In the genomic region with DNA sequence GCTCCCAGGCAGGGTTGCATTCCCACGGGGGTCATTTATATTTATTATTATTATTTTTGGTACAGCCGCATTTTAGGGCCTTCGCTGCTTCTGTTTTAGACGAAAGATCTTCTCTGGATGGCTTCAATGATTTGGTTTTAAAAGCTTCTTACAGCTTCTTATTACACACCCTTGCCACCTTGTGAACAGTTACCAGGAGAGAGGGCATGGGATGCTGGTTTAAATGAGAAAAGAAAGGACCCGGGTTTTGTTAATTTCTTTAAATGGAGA, we compare ENCODE assay signal across 10 cellular contexts. TPM values are rescaled to one million over a fixed set of nuclear protein-coding genes. Genes with fewer than 3 reads are reported as not detected.
DNase-seq lines count a peak whose midpoint lies in the region; ATAC-seq and TF ChIP-seq lines count a peak whose summit lies in the region.
"Had no signal": no experiment of that assay in that cellular context is flagged by ENCODE, and none has a peak within 500 bp of the region (broad histone marks: within the 10 kb centered on the region; RNA-seq: fewer than 3 reads in every experiment).

No MANE protein-coding gene starts in this region.

- no peak overlapping the region for H3K4me3 ChIP-seq in GM23338
- H3K4me3 ChIP-seq in gastroesophageal sphincter: peak overlapping the region; percentile 54 to 89
- H3K4me3 ChIP-seq in spleen: peak overlapping the region in 7 of 8 donors; percentile 59 to 88 (median 76)

- WGBS in gastroesophageal sphincter (ENCODE audit: low coverage in 1 of 2), 2 donors: 42 to 78% methylated on average over 4 to 5 of the region's 5 CpGs
- WGBS in spleen, 5 donors: 69 to 90% (median 81%) methylated on average over 5 of the region's 5 CpGs

- H3K36me3 ChIP-seq in GM23338 (ENCODE audit: insufficient read depth) (no peaks in the 10 kb centered on the region), gastroesophageal sphincter (no peaks in the 10 kb centered on the region), spleen (no peaks in the 10 kb centered on the region)

- peaks cover 4% of the 10 kb centered on the region; the same call in 1 of the 3 replicates for H3K9me3 Mint-ChIP-seq in GM23338
- H3K9me3 Mint-ChIP-seq: memory B cell had no signal

- H3K36me3 Mint-ChIP-seq in GM23338 (ENCODE audit: low read depth): no peaks in the 10 kb centered on the region; the same call in 2 of the 3 replicates
- peaks cover 3% of the 10 kb centered on the region for H3K36me3 Mint-ChIP-seq in T-helper 17 cell (ENCODE audit: low read depth)
- H3K36me3 Mint-ChIP-seq: memory B cell had no signal

- no peaks in the 10 kb centered on the region for H3K9me3 ChIP-seq in T-helper 17 cell (ENCODE audit: control insufficient read depth, low read length, poor library complexity, severe bottlenecking)
- H3K9me3 ChIP-seq in gastroesophageal sphincter: no peaks in the 10 kb centered on the region
- H3K9me3 ChIP-seq in spleen: no peaks in the 10 kb centered on the region

- H4K20me1 ChIP-seq in GM23338 (replicated peaks; ENCODE audit: insufficient read depth): 0 out of 2 replicates have a peak, but pooled peaks cover 7% of the 10 kb centered on the region

- peaks cover 31% of the 10 kb centered on the region for H3K27me3 Mint-ChIP-seq in GM23338 (ENCODE audit: insufficient read depth, low read depth, poor library complexity)
- peaks cover 72% of the 10 kb centered on the region for H3K27me3 Mint-ChIP-seq in T-helper 17 cell

- TF ChIP-seq EP300 in gastroesophageal sphincter (IDR thresholded peaks at IDR 0.05): no peak

- H3K4me2 ChIP-seq in GM23338: no peak overlapping the region

- H3K27ac Mint-ChIP-seq in GM23338 (no peak overlapping the region), T-helper 17 cell (no peak overlapping the region)
- H3K27ac Mint-ChIP-seq: memory B cell had no signal

- no peaks in the 10 kb centered on the region for H3K79me2 ChIP-seq in GM23338 (replicated peaks; ENCODE audit: insufficient read depth)

- H3F3A ChIP-seq in GM23338 (replicated peaks; ENCODE audit: low read depth): no peaks in the 10 kb centered on the region

- intact Hi-C loops in spleen (cut with DNase I; ENCODE audit: low total_unique reads): no loop called here

- H3K4me3 Mint-ChIP-seq in GM23338: peak overlapping the region; percentile 40; the same call in 1 of the 3 replicates
- H3K4me3 Mint-ChIP-seq in T-helper 17 cell: peak overlapping the region; percentile 91

- peaks cover 61% of the 10 kb centered on the region for H3K27me3 ChIP-seq in GM23338 (ENCODE audit: insufficient read depth)
- peaks cover 9% of the 10 kb centered on the region for H3K27me3 ChIP-seq in gastroesophageal sphincter
- H3K27me3 ChIP-seq in spleen (replicated peaks in 1 of 7): peaks cover 0 to 67% (median 25%) of the 10 kb centered on the region in 7 donors

- no peak overlapping the region for H3K27ac ChIP-seq in GM23338 (ENCODE audit: low read depth)
- peak overlapping the region in 2 of 4 donors; percentile 84 to 89 for H3K27ac ChIP-seq in gastroesophageal sphincter
- no peak overlapping the region for H3K27ac ChIP-seq in spleen

- H3K9me2 ChIP-seq in GM23338 (ENCODE audit: insufficient read depth): no peaks in the 10 kb centered on the region

- peaks cover 9% of the 10 kb centered on the region; the same call in 1 of the 2 replicates for H3K4me1 ChIP-seq in GM23338 (ENCODE audit: insufficient read depth)
- H3K4me1 ChIP-seq in gastroesophageal sphincter: peaks cover 0 to 46% (median 3%) of the 10 kb centered on the region in 3 donors
- peaks cover 12 to 64% (median 38%) of the 10 kb centered on the region in 6 donors for H3K4me1 ChIP-seq in spleen

- TF ChIP-seq POLR2A in gastroesophageal sphincter (IDR thresholded peaks at IDR 0.05) (no peak), spleen (IDR thresholded peaks at IDR 0.05) (no peak)

- ATAC-seq in GM23338 (no peak), T-helper 17 cell (no peak), gastroesophageal sphincter (no peak), GM19452 (IDR thresholded peaks at IDR 0.05; ENCODE audit: unreplicated experiment) (no peak)

- DNase-seq in GM23338 (ENCODE audit: low spot score): no peak
- DNase-seq in T-helper 17 cell: no peak
- DNase-seq in spleen: no peak
- no peak for DNase-seq in central memory CD4-positive, alpha-beta T cell
- DNase-seq in H4 (ENCODE audit: low spot score): no peak
- DNase-seq: NCI-H1092 treated with DMSO at 0.1 percent for 48 hours, SHP77 treated with DMSO at 0.1 percent for 48 hours had no signal

- TF ChIP-seq CTCF in GM23338 (conservative IDR thresholded peaks at IDR 0.05; ENCODE audit: low read depth in 2 of 2) (no peak), gastroesophageal sphincter (IDR thresholded peaks at IDR 0.05) (no peak), spleen (IDR thresholded peaks at IDR 0.05 in 8 of 11, conservative IDR thresholded peaks at IDR 0.05 in 3 of 11) (no peak)

- H3K4me1 Mint-ChIP-seq in GM23338 (peaks cover 6% of the 10 kb centered on the region), T-helper 17 cell (peaks cover 10% of the 10 kb centered on the region)

- H2AFZ ChIP-seq in GM23338: no peak overlapping the region

TF ChIP-seq in GM23338, 12 proteins besides CTCF, POLR2A, EP300 and RAD21:
- TF ChIP-seq POLR2AphosphoS5 (IDR thresholded peaks at IDR 0.05; ENCODE audit: low read depth): no peak

RNA-seq across cellular contexts. Expression of a gene that starts 1.7 kb away (rescaled TPM):
- total RNA-seq in GM23338 (2014; rRNA removed; shearing (Covaris generic)): 0.63 and 1.2 TPM in 2 replicates
- polyA plus RNA-seq in GM23338 (2016; fragmentation: Nextera tagmentation; extraction: Ambion mirVana) (0.11 and 0.16 TPM in 2 replicates), spleen (1 to 10 TPM; 1.3 to 2.5 (median 1.5) TPM)
- total RNA-seq in T-helper 17 cell (under 1 TPM; 0.16 to 0.27 TPM), gastroesophageal sphincter (10 to 100 TPM; 10.1 to 15.8 (median 13.2) TPM), spleen (1 to 10 TPM; 3.1 to 7.6 (median 5.3) TPM)
- 0.45 and 0.87 TPM in 2 replicates for total RNA-seq in H4 (2014; rRNA removed; shearing (Covaris generic))
